8 cellular contexts compared by ENCODE assay signal in the genomic region with DNA sequence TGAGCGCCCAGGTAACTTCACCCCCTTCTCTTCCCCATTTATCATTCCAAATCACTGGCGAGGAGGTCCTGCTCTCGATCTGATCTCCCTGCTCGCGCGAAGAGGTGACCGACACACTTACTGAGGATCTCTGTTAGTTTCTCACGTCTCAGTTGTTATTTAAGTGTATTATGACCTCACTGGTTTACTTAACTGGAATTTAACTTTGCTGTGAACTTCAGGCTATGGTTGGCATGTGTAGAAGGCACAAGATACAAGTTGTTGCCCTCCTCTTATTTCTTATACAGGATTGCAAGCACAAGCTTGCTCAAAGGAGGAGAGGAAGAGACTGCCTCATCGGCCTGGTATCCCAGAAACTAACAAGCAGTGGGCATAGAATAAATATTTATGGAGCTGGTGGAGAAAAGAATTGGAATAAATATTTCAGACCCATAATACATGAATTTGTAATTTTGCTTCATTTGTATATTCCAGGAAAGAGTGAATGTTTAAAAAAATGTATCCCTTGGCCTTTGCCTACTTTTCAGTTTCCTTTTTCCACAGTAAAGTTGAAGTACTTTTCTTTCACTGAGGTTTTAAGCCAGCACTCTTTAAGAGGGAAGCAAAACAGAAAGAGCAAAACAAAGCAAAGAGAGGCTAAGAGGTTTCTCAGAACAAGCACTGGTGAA. TPM values are rescaled to one million over a fixed set of nuclear protein-coding genes. Genes with fewer than 3 reads are reported as not detected.
DNase-seq lines count a peak whose midpoint lies in the region; ATAC-seq and TF ChIP-seq lines count a peak whose summit lies in the region.

No MANE protein-coding gene starts in this region.

- DNase-seq in CD4-positive, alpha-beta memory T cell, result no peak
- DNase-seq in chondrocyte (ENCODE audit: low spot score) (no peak), left lung (no peak), superior temporal gyrus (ENCODE audit: extremely low spot score) (peak; percentile 72), NCI-H128 (lab: John Stamatoyannopoulos, UW; ENCODE audit: unreplicated experiment) (no peak), NCI-H226 (no peak), NCI-H526 treated with DMSO at 0.1 percent for 48 hours (lab: John Stamatoyannopoulos, UW) (no peak)

- H2AFZ ChIP-seq in KMS-11 (ENCODE audit: low read depth), result no peak overlapping the region

- no peaks in the 10 kb centered on the region for H4K20me1 ChIP-seq in KMS-11 (ENCODE audit: insufficient read depth)

- H3K4me3 ChIP-seq in CD4-positive, alpha-beta memory T cell (ENCODE audit: low read length in 2 of 2), result no peak overlapping the region
- H3K4me3 ChIP-seq in KMS-11 (IDR thresholded peaks at IDR 0.05; ENCODE audit: insufficient read depth, low read depth, low read length) (no peak overlapping the region), left lung (peak overlapping the region; percentile 78 to 87)

- peaks cover 26 to 35% of the 10 kb centered on the region in 2 donors for H3K27me3 Mint-ChIP-seq in CD4-positive, alpha-beta memory T cell
- H3K27me3 Mint-ChIP-seq in chondrocyte (ENCODE audit: low read depth), result no peaks in the 10 kb centered on the region

- H3K4me1 Mint-ChIP-seq in CD4-positive, alpha-beta memory T cell, result peaks cover 8 to 23% (median 14%) of the 10 kb centered on the region in 4 donors
- peaks cover 72% of the 10 kb centered on the region for H3K4me1 Mint-ChIP-seq in chondrocyte (ENCODE audit: low read depth)

- ATAC-seq in left lung, result peak; percentile 36

- H3K27ac Mint-ChIP-seq in CD4-positive, alpha-beta memory T cell, result no peak overlapping the region
- H3K27ac Mint-ChIP-seq in chondrocyte (ENCODE audit: unreplicated experiment), result peak overlapping the region; percentile 94

- no peaks in the 10 kb centered on the region for H3K27me3 ChIP-seq in CD4-positive, alpha-beta memory T cell (ENCODE audit: insufficient read depth, low read length)
- no peaks in the 10 kb centered on the region for H3K27me3 ChIP-seq in KMS-11 (ENCODE audit: insufficient read depth, low read depth)
- H3K27me3 ChIP-seq in left lung, result no peaks in the 10 kb centered on the region

- intact Hi-C loops in CD4-positive, alpha-beta memory T cell (cut with micrococcal nuclease), result no loop called here
- intact Hi-C loops in left lung (cut with DNase I), result loop anchor here in 1 of 2 donors (10.0 kb wide), 1 partner anchor 131 kb away; no protein-coding TSS in a partner anchor

- H3K9me3 ChIP-seq in CD4-positive, alpha-beta memory T cell (ENCODE audit: control insufficient read depth in 1 of 2, low read length in 2 of 2), result no peaks in the 10 kb centered on the region
- H3K9me3 ChIP-seq in left lung, result no peaks in the 10 kb centered on the region

- no peaks in the 10 kb centered on the region for H3K4me1 ChIP-seq in CD4-positive, alpha-beta memory T cell (ENCODE audit: insufficient read depth, low read length)
- H3K4me1 ChIP-seq in KMS-11 (ENCODE audit: low read depth, poor library complexity, severe bottlenecking) (peaks cover 24% of the 10 kb centered on the region), left lung (peaks cover 3 to 37% of the 10 kb centered on the region in 2 donors)

- TF ChIP-seq CTCF in KMS-11 (conservative IDR thresholded peaks at IDR 0.05; ENCODE audit: low read depth, low read length) (no peak), chondrocyte (IDR thresholded peaks at IDR 0.05) (no peak), left lung (IDR thresholded peaks at IDR 0.05) (no peak)

- H3K4me3 Mint-ChIP-seq in CD4-positive, alpha-beta memory T cell, result peak overlapping the region; percentile 57 to 76 (median 74)
- peak overlapping the region; percentile 84 for H3K4me3 Mint-ChIP-seq in chondrocyte (ENCODE audit: unreplicated experiment)

- H3K4me2 ChIP-seq in KMS-11, result peak overlapping the region; percentile 29; the same call in 1 of the 2 replicates

- H3K79me2 ChIP-seq in KMS-11 (ENCODE audit: insufficient read depth, low read depth), result no peaks in the 10 kb centered on the region

- no peak overlapping the region for H3K9ac ChIP-seq in KMS-11

- peaks cover 0 to 3% (median 0%) of the 10 kb centered on the region in 8 donors for H3K9me3 Mint-ChIP-seq in CD4-positive, alpha-beta memory T cell
- peaks cover 3% of the 10 kb centered on the region for H3K9me3 Mint-ChIP-seq in chondrocyte (ENCODE audit: low read depth)

- POLR2A ChIA-PET in CD4-positive, alpha-beta memory T cell (lab: Charles Lee; ENCODE audit: partially characterized antibody), result no interaction called here

- no peak overlapping the region for H3K27ac ChIP-seq in CD4-positive, alpha-beta memory T cell (ENCODE audit: low read depth, low read length)
- H3K27ac ChIP-seq in KMS-11 (no peak overlapping the region), left lung (peak overlapping the region; percentile 90 to 95)

- H3K36me3 Mint-ChIP-seq in CD4-positive, alpha-beta memory T cell, result no peaks in the 10 kb centered on the region
- peaks cover 8% of the 10 kb centered on the region for H3K36me3 Mint-ChIP-seq in chondrocyte (ENCODE audit: low read depth)

- H3K36me3 ChIP-seq in CD4-positive, alpha-beta memory T cell (ENCODE audit: insufficient read depth, low read length), result no peaks in the 10 kb centered on the region
- H3K36me3 ChIP-seq in KMS-11 (ENCODE audit: insufficient read depth) (no peaks in the 10 kb centered on the region), left lung (peaks cover 0 to 5% of the 10 kb centered on the region in 2 donors)

- CTCF ChIA-PET in CD4-positive, alpha-beta memory T cell (lab: Charles Lee; ENCODE audit: partially characterized antibody), result interaction anchor here (1.0 kb wide), 1 partner anchor 151 kb away, joined by 3 read pairs; no protein-coding TSS in a partner anchor

RNA-seq across cellular contexts. Expression of a gene that starts 1.3 kb away (rescaled TPM):
- under 1 TPM; 0.17 to 0.86 TPM for total RNA-seq in CD4-positive, alpha-beta memory T cell
- under 1 TPM; 0.03 to 0.06 TPM for polyA plus RNA-seq in CD4-positive, alpha-beta memory T cell
- 51.5 to 72.5 TPM (median 54.6 TPM) in 3 replicates for total RNA-seq in chondrocyte
- 10 to 100 TPM; 17.2 to 18.5 TPM for total RNA-seq in left lung

Comparison
In these comparisons a context has a peak if more than half of its experiments do, and no peak if none do; other contexts are left out.
1. H3K27ac ChIP-seq: peak in left lung (2 of 2); none in CD4-positive, alpha-beta memory T cell (single experiment) and KMS-11 (single experiment).
2. H3K4me3 ChIP-seq: peak in left lung (2 of 2); none in CD4-positive, alpha-beta memory T cell (0 of 2) and KMS-11 (single experiment).
3. RNA of a gene that starts 1.3 kb away (total RNA-seq): 51.5 to 72.5 TPM in chondrocyte and 17.2 to 18.5 TPM in left lung; 0.17 to 0.86 TPM in CD4-positive, alpha-beta memory T cell; every median in the first group is over 4 times any median in the second.